In genomic region chr14:100660498-100661339, GRCh38 we compare ENCODE assay signal across 1 cellular context.
A peak's percentile ranks its signal among the peaks of the same experiment; 100 is the strongest.
TF ChIP-seq lines count a peak whose summit lies in the region.

No MANE protein-coding gene starts in this region.

TF ChIP-seq in K562, 482 proteins besides CTCF, POLR2A, EP300 and RAD21 (continued from another document):
- TF ChIP-seq SAP30 (IDR thresholded peaks at IDR 0.05; ENCODE audit: borderline replicate concordance, insufficient read depth, low read depth, low read length, poor library complexity, severe bottlenecking) (no peak), MYNN (IDR thresholded peaks at IDR 0.05) (no peak), MYNN (CRISPR knock-in tag; IDR thresholded peaks at IDR 0.05) (no peak), ELF1 (tag; IDR thresholded peaks at IDR 0.05) (no peak), BRD4 (IDR thresholded peaks at IDR 0.05) (no peak), CBX3 (IDR thresholded peaks at IDR 0.05; ENCODE audit: borderline replicate concordance in 1 of 2, low read length in 2 of 2) (peak in 1 of 2 experiments; percentile 62; a peak in 1 of 3 replicates), FOSL1 (tag; conservative IDR thresholded peaks at IDR 0.05) (0 out of 2 replicates have a peak, but pooled peaks have one; percentile 12), NR2C2 (CRISPR knock-in tag; IDR thresholded peaks at IDR 0.05) (no peak), NR2C2 (tag; IDR thresholded peaks at IDR 0.05) (no peak), KHSRP (IDR thresholded peaks at IDR 0.05) (no peak), ZNF589 (CRISPR knock-in tag; IDR thresholded peaks at IDR 0.05; ENCODE audit: low read depth) (no peak), CBX5 (IDR thresholded peaks at IDR 0.05; ENCODE audit: borderline replicate concordance, low read depth) (no peak), ZNF398 (CRISPR knock-in tag; IDR thresholded peaks at IDR 0.05) (no peak), ZNF518B (CRISPR knock-in tag; IDR thresholded peaks at IDR 0.05) (no peak), SMARCA5 (IDR thresholded peaks at IDR 0.05) (peak; percentile 76)
